Comparison of ENCODE assay signal across 10 cellular contexts in the genomic region with DNA sequence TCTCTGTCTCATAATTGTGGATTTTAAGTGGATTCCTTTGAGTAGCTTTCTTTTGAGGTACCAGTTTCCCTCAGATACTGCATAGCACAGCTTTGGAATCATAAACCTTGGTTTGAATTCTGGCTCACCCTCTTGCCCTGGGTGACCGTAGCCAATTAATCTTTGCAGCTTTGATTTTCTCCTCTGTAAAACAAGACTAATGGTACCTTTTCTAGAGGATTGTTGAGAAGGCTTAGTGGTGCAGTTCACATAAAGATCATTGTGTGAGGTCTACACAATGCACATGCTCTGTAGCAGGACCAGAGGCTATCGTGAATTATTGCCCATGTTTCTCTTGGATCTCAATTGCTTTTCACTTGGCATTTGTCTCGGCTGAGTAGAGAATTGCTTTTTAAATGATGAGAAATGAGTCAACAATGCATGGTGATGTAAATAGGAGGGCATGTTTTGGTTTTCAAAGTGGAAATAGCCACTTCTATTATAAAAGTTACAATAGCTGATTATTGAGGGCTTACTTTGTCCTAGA. TPM values are rescaled to one million over a fixed set of nuclear protein-coding genes. Genes with fewer than 3 reads are reported as not detected.
DNase-seq lines count a peak whose midpoint lies in the region; ATAC-seq and TF ChIP-seq lines count a peak whose summit lies in the region.
"Had no signal": no experiment of that assay in that cellular context is flagged by ENCODE, and none has a peak within 500 bp of the region (broad histone marks: within the 10 kb centered on the region; RNA-seq: fewer than 3 reads in every experiment).

No MANE protein-coding gene starts in this region.

- H3K4me1 Mint-ChIP-seq in activated naive CD4-positive, alpha-beta T cell treated with anti-CD3 and anti-CD28 coated beads, Interleukin-2, amount 10 ng/mL, durations not matched to agents 7 days and 5 days, result peaks cover 38% of the 10 kb centered on the region
- peaks cover 27% of the 10 kb centered on the region for H3K4me1 Mint-ChIP-seq in activated CD8-positive, alpha-beta memory T cell treated with anti-CD3 and anti-CD28 coated beads, Interleukin-2, amount 10 ng/mL, durations not matched to agents 7 days and 5 days

- peaks cover 2% of the 10 kb centered on the region for H3K9me3 Mint-ChIP-seq in activated naive CD4-positive, alpha-beta T cell treated with anti-CD3 and anti-CD28 coated beads, Interleukin-2, amount 10 ng/mL, durations not matched to agents 7 days and 5 days
- no peaks in the 10 kb centered on the region for H3K9me3 Mint-ChIP-seq in activated CD8-positive, alpha-beta memory T cell treated with anti-CD3 and anti-CD28 coated beads, Interleukin-2, amount 10 ng/mL, durations not matched to agents 7 days and 5 days (ENCODE audit: low read depth)

- no peak overlapping the region for H3K4me3 ChIP-seq in SK-N-MC
- no peak overlapping the region for H3K4me3 ChIP-seq in fibroblast of mammary gland (ENCODE audit: control insufficient read depth, low read depth, low read length)
- H3K4me3 ChIP-seq in spleen, result no peak overlapping the region

- H3K9ac ChIP-seq in SK-N-MC (ENCODE audit: insufficient read length), result no peak overlapping the region

- H3K36me3 ChIP-seq in SK-N-MC (ENCODE audit: insufficient read depth, low read length) (peaks cover 10% of the 10 kb centered on the region; the same call in 1 of the 2 replicates), spleen (peaks cover 0 to 46% (median 6%) of the 10 kb centered on the region in 6 donors)

- no peak for TF ChIP-seq POLR2A in spleen (IDR thresholded peaks at IDR 0.05)

- no peak overlapping the region for H3K4me3 Mint-ChIP-seq in activated naive CD4-positive, alpha-beta T cell treated with anti-CD3 and anti-CD28 coated beads, Interleukin-2, amount 10 ng/mL, durations not matched to agents 7 days and 5 days
- no peak overlapping the region for H3K4me3 Mint-ChIP-seq in activated CD8-positive, alpha-beta memory T cell treated with anti-CD3 and anti-CD28 coated beads, Interleukin-2, amount 10 ng/mL, durations not matched to agents 7 days and 5 days
- H3K4me3 Mint-ChIP-seq: CD14-positive monocyte had no signal

- TF ChIP-seq CTCF in fibroblast of mammary gland (conservative IDR thresholded peaks at IDR 0.05; ENCODE audit: control insufficient read depth, insufficient read depth, low read depth, low read length) (no peak), spleen (IDR thresholded peaks at IDR 0.05 in 8 of 11, conservative IDR thresholded peaks at IDR 0.05 in 3 of 11) (no peak)

- DNase-seq in activated naive CD4-positive, alpha-beta T cell treated with anti-CD3 and anti-CD28 coated beads, Interleukin-2, amount 10 ng/mL, durations not matched to agents 7 days and 5 days, result no peak
- no peak for DNase-seq in activated naive CD4-positive, alpha-beta T cell treated with anti-CD3 and anti-CD28 coated beads, Interleukin-2, amount 50 U/mL, for 16 hours
- DNase-seq in SK-N-MC (ENCODE audit: low read depth, low spot score), result no peak
- peak; percentile 90 for DNase-seq in fibroblast of mammary gland (ENCODE audit: low read depth)
- no peak for DNase-seq in spleen
- DNase-seq in activated CD8-positive, alpha-beta memory T cell treated with anti-CD3 and anti-CD28 coated beads, Interleukin-2, amount 10 ng/mL, durations not matched to agents 7 days and 5 days, result no peak
- DNase-seq: activated CD4-positive, alpha-beta T cell treated with anti-CD3 and anti-CD28 coated beads, Interleukin-2, amount 50 U/mL, for 1 hour had no signal

- H3K27ac ChIP-seq in SK-N-MC (0 out of 2 replicates have a peak overlapping the region, but pooled peaks have one; percentile 60), spleen (peak overlapping the region in 5 of 8 donors; percentile 30 to 62 (median 53))

- H3K4me1 ChIP-seq in spleen, result peaks cover 22 to 89% (median 63%) of the 10 kb centered on the region in 6 donors

- no peaks in the 10 kb centered on the region for H3K27me3 Mint-ChIP-seq in activated naive CD4-positive, alpha-beta T cell treated with anti-CD3 and anti-CD28 coated beads, Interleukin-2, amount 10 ng/mL, durations not matched to agents 7 days and 5 days
- no peaks in the 10 kb centered on the region for H3K27me3 Mint-ChIP-seq in activated CD8-positive, alpha-beta memory T cell treated with anti-CD3 and anti-CD28 coated beads, Interleukin-2, amount 10 ng/mL, durations not matched to agents 7 days and 5 days

- CTCF ChIA-PET in activated naive CD4-positive, alpha-beta T cell treated with anti-CD3 and anti-CD28 coated beads, Interleukin-2, amount 10 ng/mL, durations not matched to agents 7 days and 5 days (lab: Charles Lee), result interaction anchor here (1.1 to 2.0 kb wide), 3 partner anchors 12 to 16 kb away, joined by 3 to 6 read pairs (median 5); no protein-coding TSS in a partner anchor
- CTCF ChIA-PET in activated CD8-positive, alpha-beta memory T cell treated with anti-CD3 and anti-CD28 coated beads, Interleukin-2, amount 10 ng/mL, durations not matched to agents 7 days and 5 days (lab: Charles Lee), result interaction anchor here (1.0 to 1.3 kb wide), 2 partner anchors 22 to 82 kb away, joined by 3 to 5 read pairs; no protein-coding TSS in a partner anchor

- WGBS in spleen, 5 donors, result 73 to 92% (median 79%) methylated on average over 3 of the region's 3 CpGs

- no peaks in the 10 kb centered on the region for H3K27me3 ChIP-seq in spleen (replicated peaks in 1 of 7)

- ATAC-seq in HG03108 (IDR thresholded peaks at IDR 0.05; ENCODE audit: unreplicated experiment), result no peak
- ATAC-seq in activated CD8-positive, alpha-beta memory T cell treated with anti-CD3 and anti-CD28 coated beads, Interleukin-2, amount 10 ng/mL, durations not matched to agents 7 days and 5 days, result no peak
- ATAC-seq in HG03025 (IDR thresholded peaks at IDR 0.05; ENCODE audit: low FRiP score, unreplicated experiment), result no peak

- peak overlapping the region; percentile 7 for H3K27ac Mint-ChIP-seq in activated naive CD4-positive, alpha-beta T cell treated with anti-CD3 and anti-CD28 coated beads, Interleukin-2, amount 10 ng/mL, durations not matched to agents 7 days and 5 days
- H3K27ac Mint-ChIP-seq in activated CD8-positive, alpha-beta memory T cell treated with anti-CD3 and anti-CD28 coated beads, Interleukin-2, amount 10 ng/mL, durations not matched to agents 7 days and 5 days, result no peak overlapping the region

- peaks cover 62% of the 10 kb centered on the region for H3K36me3 Mint-ChIP-seq in activated naive CD4-positive, alpha-beta T cell treated with anti-CD3 and anti-CD28 coated beads, Interleukin-2, amount 10 ng/mL, durations not matched to agents 7 days and 5 days
- peaks cover 25% of the 10 kb centered on the region for H3K36me3 Mint-ChIP-seq in activated CD8-positive, alpha-beta memory T cell treated with anti-CD3 and anti-CD28 coated beads, Interleukin-2, amount 10 ng/mL, durations not matched to agents 7 days and 5 days

- H3K9me3 ChIP-seq in SK-N-MC (ENCODE audit: low read depth, low read length), result no peaks in the 10 kb centered on the region
- no peaks in the 10 kb centered on the region for H3K9me3 ChIP-seq in spleen

- intact Hi-C loops in spleen (cut with DNase I; ENCODE audit: low total_unique reads), result loop anchor here (10.0 kb wide), 1 partner anchor 79 kb away; no protein-coding TSS in a partner anchor

RNA-seq across cellular contexts. Expression of gene TMEM131L, which starts 47.9 kb away (rescaled TPM):
- total RNA-seq in spleen, result 100 to 1,000 TPM in 1 of 7 donors, 10 to 100 TPM in 6; 73.5 to 105 (median 83.1) TPM
- polyA plus RNA-seq in spleen, result 10 to 100 TPM; 20.9 to 23.1 (median 21.5) TPM
- total RNA-seq in activated CD8-positive, alpha-beta memory T cell treated with anti-CD3 and anti-CD28 coated beads, Interleukin-2, amount 10 ng/mL, durations not matched to agents 7 days and 5 days, result 10 to 100 TPM; 29.2 to 34.0 TPM
